In genomic region chr20:37316116-37316774, GRCh38 we compare ENCODE assay signal across 8 cellular contexts. TPM values are rescaled to one million over a fixed set of nuclear protein-coding genes. Genes with fewer than 3 reads are reported as not detected.
DNase-seq lines count a peak whose midpoint lies in the region; ATAC-seq and TF ChIP-seq lines count a peak whose summit lies in the region.

No MANE protein-coding gene starts in this region.

- CTCF ChIA-PET in CD8-positive, alpha-beta memory T cell (lab: Charles Lee), result no interaction called here

- H3K36me3 ChIP-seq in CD8-positive, alpha-beta memory T cell (ENCODE audit: insufficient read depth, low read length), result peaks cover 7% of the 10 kb centered on the region

- peaks cover 7% of the 10 kb centered on the region for H3K4me1 ChIP-seq in CD8-positive, alpha-beta memory T cell (ENCODE audit: insufficient read depth, low read length)

- H3K27me3 ChIP-seq in CD8-positive, alpha-beta memory T cell (ENCODE audit: insufficient read depth, low read length, poor library complexity, severe bottlenecking), result no peaks in the 10 kb centered on the region

- TF ChIP-seq CTCF in astrocyte of the spinal cord (IDR thresholded peaks at IDR 0.05; ENCODE audit: low read depth, low read length) (no peak), progenitor cell of endocrine pancreas (IDR thresholded peaks at IDR 0.05; ENCODE audit: unreplicated experiment) (no peak)

- in situ Hi-C loops in astrocyte of the spinal cord (cut with HindIII; ENCODE audit: low sequenced_read_pairs), result no loop called here

- H3K4me1 Mint-ChIP-seq in CD8-positive, alpha-beta memory T cell, result peaks cover 19 to 32% (median 22%) of the 10 kb centered on the region in 3 donors
- H3K4me1 Mint-ChIP-seq in progenitor cell of endocrine pancreas (ENCODE audit: low read depth), result peaks cover 26% of the 10 kb centered on the region

- no peaks in the 10 kb centered on the region for H3K9me3 ChIP-seq in CD8-positive, alpha-beta memory T cell (ENCODE audit: low read length)

- ATAC-seq in GM21360 (IDR thresholded peaks at IDR 0.05; ENCODE audit: unreplicated experiment) (peak; percentile 64), HG03045 (IDR thresholded peaks at IDR 0.05; ENCODE audit: unreplicated experiment) (no peak)

- H3K27ac ChIP-seq in CD8-positive, alpha-beta memory T cell (ENCODE audit: low read depth, low read length), result no peak overlapping the region

- peak in 2 of 5 donors; percentile 16 to 30 for DNase-seq in CD8-positive, alpha-beta memory T cell
- DNase-seq in Jurkat, Clone E6-1 (ENCODE audit: low read depth, low spot score), result peak; percentile 93
- DNase-seq in astrocyte of the spinal cord (ENCODE audit: low read depth, low spot score), result peak; percentile 35
- DNase-seq in progenitor cell of endocrine pancreas (ENCODE audit: low spot score, unreplicated experiment), result no peak
- DNase-seq in DMS 273 (lab: John Stamatoyannopoulos, UW; ENCODE audit: unreplicated experiment), result no peak
- DNase-seq in NCI-H524 treated with DMSO at 0.1 percent for 48 hours (lab: John Stamatoyannopoulos, UW), result no peak

- H3K4me3 ChIP-seq in CD8-positive, alpha-beta memory T cell (ENCODE audit: low read length), result no peak overlapping the region
- H3K4me3 ChIP-seq in Jurkat, Clone E6-1 (ENCODE audit: low read length), result peak overlapping the region; percentile 35
- H3K4me3 ChIP-seq in astrocyte of the spinal cord (ENCODE audit: low read depth, low read length), result no peak overlapping the region

- no peaks in the 10 kb centered on the region for H3K9me3 Mint-ChIP-seq in CD8-positive, alpha-beta memory T cell
- H3K9me3 Mint-ChIP-seq in progenitor cell of endocrine pancreas (ENCODE audit: low read depth), result no peaks in the 10 kb centered on the region

- no peak overlapping the region for H3K4me3 Mint-ChIP-seq in CD8-positive, alpha-beta memory T cell
- no peak overlapping the region for H3K4me3 Mint-ChIP-seq in progenitor cell of endocrine pancreas (ENCODE audit: low read depth)

- POLR2A ChIA-PET in CD8-positive, alpha-beta memory T cell (lab: Charles Lee), result no interaction called here

- peaks cover 0 to 56% (median 13%) of the 10 kb centered on the region in 3 donors for H3K36me3 Mint-ChIP-seq in CD8-positive, alpha-beta memory T cell
- peaks cover 12% of the 10 kb centered on the region for H3K36me3 Mint-ChIP-seq in progenitor cell of endocrine pancreas (ENCODE audit: insufficient read depth)

- no peaks in the 10 kb centered on the region for H3K27me3 Mint-ChIP-seq in CD8-positive, alpha-beta memory T cell
- H3K27me3 Mint-ChIP-seq in progenitor cell of endocrine pancreas, result no peaks in the 10 kb centered on the region

- peak overlapping the region; percentile 48 to 94 (median 86) for H3K27ac Mint-ChIP-seq in CD8-positive, alpha-beta memory T cell
- H3K27ac Mint-ChIP-seq in progenitor cell of endocrine pancreas, result peak overlapping the region; percentile 63

RNA-seq across cellular contexts. Expression of gene MANBAL, which starts 26.8 kb away (rescaled TPM):
- total RNA-seq in CD8-positive, alpha-beta memory T cell, result 10 to 100 TPM; 17.7 to 18.2 TPM
- 27.5 TPM for polyA plus RNA-seq in CD8-positive, alpha-beta memory T cell
- 21.3 TPM for polyA plus RNA-seq in Jurkat, Clone E6-1 (2012; ENCODE audit: insufficient read depth, insufficient read length)
- total RNA-seq in progenitor cell of endocrine pancreas, result 39.4 and 41.2 TPM in 2 replicates

RNA-seq across cellular contexts. Expression of gene SRC, which starts 29.7 kb away (rescaled TPM):
- total RNA-seq in CD8-positive, alpha-beta memory T cell, result 1 to 10 TPM; 2.4 to 2.7 TPM
- 1.2 TPM for polyA plus RNA-seq in CD8-positive, alpha-beta memory T cell
- polyA plus RNA-seq in Jurkat, Clone E6-1 (2012; ENCODE audit: insufficient read depth, insufficient read length), result 10.8 TPM
- 126 and 128 TPM in 2 replicates for total RNA-seq in progenitor cell of endocrine pancreas

RNA-seq across cellular contexts. Expression of gene GHRH, which starts 54.6 kb away (rescaled TPM):
- not detected for total RNA-seq in CD8-positive, alpha-beta memory T cell
- polyA plus RNA-seq in CD8-positive, alpha-beta memory T cell, result not detected
- polyA plus RNA-seq in Jurkat, Clone E6-1 (2012; ENCODE audit: insufficient read depth, insufficient read length), result not detected
- 0.75 TPM in 1 of 2 replicates, not detected in the other for total RNA-seq in progenitor cell of endocrine pancreas

Comparison
In these comparisons a context has a peak if more than half of its experiments do, and no peak if none do; other contexts are left out.
1. DNase-seq: peak in Jurkat, Clone E6-1 (single experiment) and astrocyte of the spinal cord (single experiment); none in progenitor cell of endocrine pancreas (single experiment), DMS 273 (single experiment) and NCI-H524 treated with DMSO at 0.1 percent for 48 hours (single experiment).
2. RNA of gene SRC, which starts 29.7 kb away (total RNA-seq): 126 to 128 TPM in progenitor cell of endocrine pancreas; 2.4 to 2.7 TPM in CD8-positive, alpha-beta memory T cell; every median in the first group is over 10 times any median in the second.